8 cellular contexts compared by ENCODE assay signal in genomic region chr10:58336242-58336641, GRCh38. TPM values are rescaled to one million over a fixed set of nuclear protein-coding genes. Genes with fewer than 3 reads are reported as not detected.
DNase-seq lines count a peak whose midpoint lies in the region; ATAC-seq, FAIRE-seq and TF ChIP-seq lines count a peak whose summit lies in the region.

No MANE protein-coding gene starts in this region.

- H3K36me3 Mint-ChIP-seq in activated naive CD4-positive, alpha-beta T cell treated with anti-CD3 and anti-CD28 coated beads, Interleukin-2, amount 10 ng/mL, durations not matched to agents 7 days and 5 days = peaks cover 11% of the 10 kb centered on the region
- peaks cover 7% of the 10 kb centered on the region for H3K36me3 Mint-ChIP-seq in activated T-helper 1 cell treated with anti-CD3 and anti-CD28 coated beads, Interleukin-12 subunit alpha, Interleukin-12 subunit beta, Interleukin-2, Interleukin-4 antibody, amounts not matched to agents 30 ng/mL and 10 ng/mL and 1 ng/mL, durations not matched to agents 14 hours and 24 hours and 36 hours (ENCODE audit: low read depth)

- CTCF ChIA-PET in activated naive CD4-positive, alpha-beta T cell treated with anti-CD3 and anti-CD28 coated beads, Interleukin-2, amount 10 ng/mL, durations not matched to agents 7 days and 5 days (lab: Charles Lee) = no interaction called here

- peaks cover 28% of the 10 kb centered on the region for H3K4me1 Mint-ChIP-seq in activated naive CD4-positive, alpha-beta T cell treated with anti-CD3 and anti-CD28 coated beads, Interleukin-2, amount 10 ng/mL, durations not matched to agents 7 days and 5 days
- peaks cover 23% of the 10 kb centered on the region for H3K4me1 Mint-ChIP-seq in activated T-helper 1 cell treated with anti-CD3 and anti-CD28 coated beads, Interleukin-12 subunit alpha, Interleukin-12 subunit beta, Interleukin-2, Interleukin-4 antibody, amounts not matched to agents 30 ng/mL and 10 ng/mL and 1 ng/mL, durations not matched to agents 14 hours and 24 hours and 36 hours (ENCODE audit: low read depth)

- FAIRE-seq in keratinocyte (lab: Jason Lieb, UNC) = no peak

- H3K4me3 Mint-ChIP-seq in activated naive CD4-positive, alpha-beta T cell treated with anti-CD3 and anti-CD28 coated beads, Interleukin-2, amount 10 ng/mL, durations not matched to agents 7 days and 5 days = peak overlapping the region; percentile 91
- H3K4me3 Mint-ChIP-seq in activated T-helper 1 cell treated with anti-CD3 and anti-CD28 coated beads, Interleukin-12 subunit alpha, Interleukin-12 subunit beta, Interleukin-2, Interleukin-4 antibody, amounts not matched to agents 30 ng/mL and 10 ng/mL and 1 ng/mL, durations not matched to agents 14 hours and 24 hours and 36 hours = peak overlapping the region; percentile 92

- H3K79me2 ChIP-seq in keratinocyte (ENCODE audit: control insufficient read depth, insufficient read depth, low read length) = peaks cover 31% of the 10 kb centered on the region

- H3K4me3 ChIP-seq in keratinocyte (ENCODE audit: control insufficient read depth in 2 of 3, extremely low read depth in 1 of 3, insufficient read depth in 2 of 3, low read depth in 1 of 3, low read length in 3 of 3) = peak overlapping the region in 2 of 3 experiments; percentile 86 to 90
- H3K4me3 ChIP-seq in subcutaneous abdominal adipose tissue (ENCODE audit: low read depth in 1 of 5, low read length in 5 of 5) = peak overlapping the region; percentile 78 to 91 (median 86)

- H3K9ac ChIP-seq in keratinocyte (ENCODE audit: control insufficient read depth, extremely low read depth, insufficient read depth, low read length) (no peak overlapping the region), subcutaneous abdominal adipose tissue (ENCODE audit: low read length in 5 of 5) (no peak overlapping the region)

- no peaks in the 10 kb centered on the region for H3K36me3 ChIP-seq in keratinocyte (ENCODE audit: control insufficient read depth in 2 of 2, extremely low read depth in 1 of 2, insufficient read depth in 2 of 2, low read length in 2 of 2)
- no peaks in the 10 kb centered on the region for H3K36me3 ChIP-seq in subcutaneous abdominal adipose tissue (ENCODE audit: control insufficient read depth in 5 of 5, insufficient read depth in 5 of 5, low read length in 5 of 5)

- no peak for TF ChIP-seq CTCF in keratinocyte (optimal IDR thresholded peaks at IDR 0.05 in 1 of 3, IDR thresholded peaks at IDR 0.05 in 1 of 3, conservative IDR thresholded peaks at IDR 0.05 in 1 of 3; ENCODE audit: extremely low read depth in 1 of 3, insufficient read depth in 2 of 3, low read length in 3 of 3)

- H2AFZ ChIP-seq in keratinocyte (ENCODE audit: control insufficient read depth, low read length) = no peak overlapping the region

- no peak overlapping the region for H3K27ac ChIP-seq in keratinocyte (ENCODE audit: control insufficient read depth, insufficient read depth, low read length)
- H3K27ac ChIP-seq in subcutaneous abdominal adipose tissue (ENCODE audit: low read depth, low read length) = peak overlapping the region; percentile 78

- no peaks in the 10 kb centered on the region for H3K9me3 ChIP-seq in keratinocyte (ENCODE audit: control insufficient read depth, low read depth, low read length)
- no peaks in the 10 kb centered on the region for H3K9me3 ChIP-seq in subcutaneous abdominal adipose tissue (ENCODE audit: control insufficient read depth in 5 of 5, low read length in 5 of 5)

- H3K9me3 Mint-ChIP-seq in activated naive CD4-positive, alpha-beta T cell treated with anti-CD3 and anti-CD28 coated beads, Interleukin-2, amount 10 ng/mL, durations not matched to agents 7 days and 5 days = no peaks in the 10 kb centered on the region
- H3K9me3 Mint-ChIP-seq in activated T-helper 1 cell treated with anti-CD3 and anti-CD28 coated beads, Interleukin-12 subunit alpha, Interleukin-12 subunit beta, Interleukin-2, Interleukin-4 antibody, amounts not matched to agents 30 ng/mL and 10 ng/mL and 1 ng/mL, durations not matched to agents 14 hours and 24 hours and 36 hours = no peaks in the 10 kb centered on the region

- H3K27me3 ChIP-seq in keratinocyte (ENCODE audit: control insufficient read depth, extremely low read depth, insufficient read depth, low read length) = no peaks in the 10 kb centered on the region
- H3K27me3 ChIP-seq in subcutaneous abdominal adipose tissue (ENCODE audit: control insufficient read depth in 5 of 5, insufficient read depth in 4 of 5, low read length in 5 of 5) = no peaks in the 10 kb centered on the region

- H3K4me2 ChIP-seq in keratinocyte (ENCODE audit: control insufficient read depth, extremely low read depth, insufficient read depth, low read depth, low read length) = peak overlapping the region; percentile 93

- ATAC-seq in HG03354 (IDR thresholded peaks at IDR 0.05; ENCODE audit: poor library complexity, severe bottlenecking, unreplicated experiment) (no peak), HG03571 (IDR thresholded peaks at IDR 0.05; ENCODE audit: unreplicated experiment) (no peak)

- no peak for DNase-seq in activated naive CD4-positive, alpha-beta T cell treated with anti-CD3 and anti-CD28 coated beads, Interleukin-2, amount 10 ng/mL, durations not matched to agents 7 days and 5 days
- no peak for DNase-seq in activated naive CD4-positive, alpha-beta T cell treated with anti-CD3 and anti-CD28 coated beads, Interleukin-2, amount 50 U/mL, for 16 hours
- no peak for DNase-seq in activated T-helper 1 cell treated with anti-CD3 and anti-CD28 coated beads, Interleukin-12 subunit alpha, Interleukin-12 subunit beta, Interleukin-2, Interleukin-4 antibody, amounts not matched to agents 30 ng/mL and 10 ng/mL and 1 ng/mL, durations not matched to agents 14 hours and 24 hours and 36 hours (ENCODE audit: low spot score)
- no peak for DNase-seq in keratinocyte (ENCODE audit: low read depth, low spot score)
- no peak for DNase-seq in NCI-H1694 (lab: John Stamatoyannopoulos, UW)

- H4K20me1 ChIP-seq in keratinocyte (ENCODE audit: control insufficient read depth, extremely low read depth, insufficient read depth, low read length) = no peaks in the 10 kb centered on the region

- H3K27me3 Mint-ChIP-seq in activated naive CD4-positive, alpha-beta T cell treated with anti-CD3 and anti-CD28 coated beads, Interleukin-2, amount 10 ng/mL, durations not matched to agents 7 days and 5 days = peaks cover 3% of the 10 kb centered on the region
- peaks cover 4% of the 10 kb centered on the region for H3K27me3 Mint-ChIP-seq in activated T-helper 1 cell treated with anti-CD3 and anti-CD28 coated beads, Interleukin-12 subunit alpha, Interleukin-12 subunit beta, Interleukin-2, Interleukin-4 antibody, amounts not matched to agents 30 ng/mL and 10 ng/mL and 1 ng/mL, durations not matched to agents 14 hours and 24 hours and 36 hours (ENCODE audit: insufficient read depth)

- H3K4me1 ChIP-seq in keratinocyte (ENCODE audit: control insufficient read depth, extremely low read depth, insufficient read depth, low read length) (peaks cover 6% of the 10 kb centered on the region), subcutaneous abdominal adipose tissue (ENCODE audit: control insufficient read depth in 5 of 5, insufficient read depth in 5 of 5, low read length in 5 of 5) (peaks cover 0 to 19% (median 13%) of the 10 kb centered on the region in 5 donors)

- H3K9me1 ChIP-seq in keratinocyte (ENCODE audit: control insufficient read depth, extremely low read depth, insufficient read depth, low read length) = no peaks in the 10 kb centered on the region

- H3K27ac Mint-ChIP-seq in activated naive CD4-positive, alpha-beta T cell treated with anti-CD3 and anti-CD28 coated beads, Interleukin-2, amount 10 ng/mL, durations not matched to agents 7 days and 5 days = no peak overlapping the region
- H3K27ac Mint-ChIP-seq in activated T-helper 1 cell treated with anti-CD3 and anti-CD28 coated beads, Interleukin-12 subunit alpha, Interleukin-12 subunit beta, Interleukin-2, Interleukin-4 antibody, amounts not matched to agents 30 ng/mL and 10 ng/mL and 1 ng/mL, durations not matched to agents 14 hours and 24 hours and 36 hours = no peak overlapping the region

- intact Hi-C loops in activated T-helper 1 cell treated with anti-CD3 and anti-CD28 coated beads, Interleukin-12 subunit alpha, Interleukin-12 subunit beta, Interleukin-2, Interleukin-4 antibody, amounts not matched to agents 30 ng/mL and 10 ng/mL and 1 ng/mL, durations not matched to agents 14 hours and 24 hours and 36 hours (cut with micrococcal nuclease) = no loop called here

- dilution Hi-C loops in keratinocyte (cut with MboI; ENCODE audit: extremely low pct_ligation_motif_present, low sequenced_read_pairs) = no loop called here

RNA-seq across cellular contexts. Expression of gene UBE2D1, which starts 1.4 kb away (rescaled TPM):
- total RNA-seq in activated T-helper 1 cell treated with anti-CD3 and anti-CD28 coated beads, Interleukin-12 subunit alpha, Interleukin-12 subunit beta, Interleukin-2, Interleukin-4 antibody, amounts not matched to agents 30 ng/mL and 10 ng/mL and 1 ng/mL, durations not matched to agents 14 hours and 24 hours and 36 hours = 17.9 and 19.6 TPM in 2 replicates
- polyA plus RNA-seq in keratinocyte = 11.0 to 25.4 TPM (median 15.9 TPM) in 3 replicates
- 4.2 TPM for polyA plus RNA-seq in keratinocyte (2011; ENCODE audit: low read depth)
- polyA plus RNA-seq in keratinocyte (2011; cell fraction: cytosol; rRNA removed) = 12.4 and 24.9 TPM in 2 replicates
- 11.6 and 16.8 TPM in 2 replicates for polyA plus RNA-seq in keratinocyte (2011; cell fraction: nucleus; rRNA removed)
- 10.8 and 13.6 TPM in 2 replicates for polyA plus RNA-seq in keratinocyte (2012; ENCODE audit: low replicate concordance)
- polyA minus RNA-seq in keratinocyte = 1.2 to 6.3 TPM (median 6.0 TPM) in 3 replicates
- polyA minus RNA-seq in keratinocyte (2011; cell fraction: cytosol; rRNA and poly(A)+ RNA removed) = 10.4 TPM
- polyA minus RNA-seq in keratinocyte (2011; cell fraction: nucleus; rRNA and poly(A)+ RNA removed) = 5.4 and 9.2 TPM in 2 replicates

RNA-seq across cellular contexts. Expression of gene TFAM, which starts 49.0 kb away (rescaled TPM):
- 99.9 and 106 TPM in 2 replicates for total RNA-seq in activated T-helper 1 cell treated with anti-CD3 and anti-CD28 coated beads, Interleukin-12 subunit alpha, Interleukin-12 subunit beta, Interleukin-2, Interleukin-4 antibody, amounts not matched to agents 30 ng/mL and 10 ng/mL and 1 ng/mL, durations not matched to agents 14 hours and 24 hours and 36 hours
- 11.5 to 25.1 TPM (median 20.3 TPM) in 3 replicates for polyA plus RNA-seq in keratinocyte
- polyA plus RNA-seq in keratinocyte (2011; ENCODE audit: low read depth) = 78.9 TPM
- 10.1 and 11.1 TPM in 2 replicates for polyA plus RNA-seq in keratinocyte (2011; cell fraction: cytosol; rRNA removed)
- polyA plus RNA-seq in keratinocyte (2011; cell fraction: nucleus; rRNA removed) = 8.7 and 11.6 TPM in 2 replicates
- polyA plus RNA-seq in keratinocyte (2012; ENCODE audit: low replicate concordance) = 18.0 and 34.5 TPM in 2 replicates
- 10.0 to 11.5 TPM (median 10.7 TPM) in 3 replicates for polyA minus RNA-seq in keratinocyte
- 18.4 TPM for polyA minus RNA-seq in keratinocyte (2011; cell fraction: cytosol; rRNA and poly(A)+ RNA removed)
- polyA minus RNA-seq in keratinocyte (2011; cell fraction: nucleus; rRNA and poly(A)+ RNA removed) = 10.4 and 13.6 TPM in 2 replicates
